Comparison of ENCODE assay signal across 14 cellular contexts in the genomic region with DNA sequence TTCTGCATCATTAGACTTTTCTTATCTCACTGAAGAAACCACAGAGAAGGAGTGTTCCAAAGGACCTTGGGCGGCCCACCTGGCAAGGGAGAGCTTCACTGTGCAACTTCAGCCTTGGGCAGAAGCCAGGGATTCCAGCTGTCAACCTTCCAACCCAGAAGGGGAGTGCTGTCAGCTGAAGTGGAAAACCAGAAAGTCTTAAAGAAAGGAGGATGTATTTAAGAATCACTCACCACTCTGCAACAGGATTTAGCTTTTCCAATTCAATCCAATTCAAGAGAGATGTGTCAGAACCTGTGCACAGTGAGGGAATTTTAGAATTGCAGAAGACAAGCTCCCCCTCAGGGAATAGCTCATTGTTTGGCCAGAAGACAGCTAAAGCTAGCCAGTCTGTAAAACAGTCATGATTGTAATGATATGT.
A peak's percentile ranks its signal among the peaks of the same experiment; 100 is the strongest.
DNase-seq lines count a peak whose midpoint lies in the region; ATAC-seq and TF ChIP-seq lines count a peak whose summit lies in the region.
"Had no signal": no experiment of that assay in that cellular context is flagged by ENCODE, and none has a peak within 500 bp of the region (broad histone marks: within the 10 kb centered on the region; RNA-seq: fewer than 3 reads in every experiment).

No MANE protein-coding gene starts in this region.

- peaks cover 33% of the 10 kb centered on the region for H3K4me1 Mint-ChIP-seq in MCF 10A (ENCODE audit: insufficient read depth, unreplicated experiment)

- intact Hi-C loops in MCF 10A (cut with micrococcal nuclease) (no loop called here), breast epithelium (cut with DNase I; ENCODE audit: low total_unique reads) (no loop called here), left ventricle myocardium inferior (cut with micrococcal nuclease) (no loop called here)

- CTCF ChIA-PET in MCF 10A (lab: Yijun Ruan, JAX): no interaction called here

- no peak for ATAC-seq in HG03175 (IDR thresholded peaks at IDR 0.05; ENCODE audit: unreplicated experiment)

- no peak for TF ChIP-seq POLR2A in breast epithelium (IDR thresholded peaks at IDR 0.05)

- H3K27ac ChIP-seq in breast epithelium (no peak overlapping the region), left ventricle myocardium inferior (replicated peaks) (no peak overlapping the region)
- H3K27ac ChIP-seq: dorsolateral prefrontal cortex, VCaP had no signal

- no peaks in the 10 kb centered on the region for H3K9me3 Mint-ChIP-seq in MCF 10A (ENCODE audit: unreplicated experiment)
- H3K9me3 Mint-ChIP-seq: H9, nephron progenitor cell had no signal

- H3K9me3 ChIP-seq in breast epithelium: no peaks in the 10 kb centered on the region
- no peaks in the 10 kb centered on the region for H3K9me3 ChIP-seq in adipocyte (ENCODE audit: control insufficient read depth, low read length)
- no peaks in the 10 kb centered on the region for H3K9me3 ChIP-seq in left ventricle myocardium inferior (replicated peaks)

- H3K4me3 Mint-ChIP-seq in MCF 10A (ENCODE audit: unreplicated experiment): no peak overlapping the region
- H3K4me3 Mint-ChIP-seq: B cell, H9, nephron progenitor cell had no signal

- H3K9ac ChIP-seq in adipocyte (ENCODE audit: low read length): no peak overlapping the region

- TF ChIP-seq CTCF in MCF 10A (IDR thresholded peaks at IDR 0.05; ENCODE audit: unreplicated experiment): no peak
- no peak for TF ChIP-seq CTCF in breast epithelium (IDR thresholded peaks at IDR 0.05)
- TF ChIP-seq CTCF in left ventricle myocardium inferior (IDR thresholded peaks at IDR 0.05; ENCODE audit: borderline replicate concordance): no peak

- no peaks in the 10 kb centered on the region for H3K36me3 ChIP-seq in breast epithelium
- no peaks in the 10 kb centered on the region for H3K36me3 ChIP-seq in adipocyte (ENCODE audit: control insufficient read depth, insufficient read depth, low read length, severe bottlenecking)
- H3K36me3 ChIP-seq in left ventricle myocardium inferior: no peaks in the 10 kb centered on the region

- no TSS peak for BruUV-seq in MCF 10A (replicated peaks; lab: Mats Ljungman, UMichigan)

- DNase-seq in MCF 10A (ENCODE audit: unreplicated experiment) (peak; percentile 28), breast epithelium (ENCODE audit: low spot score in 2 of 2) (no peak), adipocyte (ENCODE audit: low read depth) (peak; percentile 34), left ventricle myocardium inferior (peak; percentile 55), cerebellar cortex (ENCODE audit: low spot score) (no peak), anterior cingulate cortex (lab: John Stamatoyannopoulos, UW) (no peak)
- DNase-seq in activated CD8-positive, alpha-beta memory T cell treated with anti-CD3 and anti-CD28 coated beads, Interleukin-2, amount 50 U/mL, for 4 hours: no peak
- DNase-seq: dorsolateral prefrontal cortex, H9, nephron progenitor cell, OCI-M1 had no signal

- H3K27ac Mint-ChIP-seq in MCF 10A (ENCODE audit: low read depth, unreplicated experiment): peak overlapping the region; percentile 9
- H3K27ac Mint-ChIP-seq: B cell, H9, nephron progenitor cell had no signal

- H3K4me1 ChIP-seq in breast epithelium (no peaks in the 10 kb centered on the region), adipocyte (ENCODE audit: control insufficient read depth, insufficient read depth, low read length) (peaks cover 28% of the 10 kb centered on the region), left ventricle myocardium inferior (peaks cover 13% of the 10 kb centered on the region)

- H3K4me3 ChIP-seq in breast epithelium (no peak overlapping the region), adipocyte (ENCODE audit: low read length) (no peak overlapping the region), left ventricle myocardium inferior (no peak overlapping the region)
- H3K4me3 ChIP-seq: dorsolateral prefrontal cortex had no signal

- H3K27me3 ChIP-seq in breast epithelium (no peaks in the 10 kb centered on the region), adipocyte (replicated peaks; ENCODE audit: control insufficient read depth, insufficient read depth, low read length) (no peaks in the 10 kb centered on the region), left ventricle myocardium inferior (ENCODE audit: low read depth) (no peaks in the 10 kb centered on the region)

- no peaks in the 10 kb centered on the region for H3K27me3 Mint-ChIP-seq in MCF 10A (ENCODE audit: insufficient read depth, unreplicated experiment)
- H3K27me3 Mint-ChIP-seq: B cell had no signal

- no peaks in the 10 kb centered on the region for H3K36me3 Mint-ChIP-seq in MCF 10A (ENCODE audit: insufficient read depth, unreplicated experiment)

- POLR2A ChIA-PET in MCF 10A (lab: Yijun Ruan, JAX): interaction anchor here (0.8 to 1.1 kb wide), 2 partner anchors 9 to 14 kb away, joined by 4 read pairs; no protein-coding TSS in a partner anchor

Comparison
In these comparisons a context has a peak if more than half of its experiments do, and no peak if none do; other contexts are left out.
1. DNase-seq: peak in MCF 10A (single experiment), adipocyte (single experiment) and left ventricle myocardium inferior (single experiment); none in breast epithelium (0 of 2), cerebellar cortex (single experiment), anterior cingulate cortex (0 of 58) and activated CD8-positive, alpha-beta memory T cell treated with anti-CD3 and anti-CD28 coated beads, Interleukin-2, amount 50 U/mL, for 4 hours (single experiment).